10 cellular contexts compared by ENCODE assay signal in the genomic region with DNA sequence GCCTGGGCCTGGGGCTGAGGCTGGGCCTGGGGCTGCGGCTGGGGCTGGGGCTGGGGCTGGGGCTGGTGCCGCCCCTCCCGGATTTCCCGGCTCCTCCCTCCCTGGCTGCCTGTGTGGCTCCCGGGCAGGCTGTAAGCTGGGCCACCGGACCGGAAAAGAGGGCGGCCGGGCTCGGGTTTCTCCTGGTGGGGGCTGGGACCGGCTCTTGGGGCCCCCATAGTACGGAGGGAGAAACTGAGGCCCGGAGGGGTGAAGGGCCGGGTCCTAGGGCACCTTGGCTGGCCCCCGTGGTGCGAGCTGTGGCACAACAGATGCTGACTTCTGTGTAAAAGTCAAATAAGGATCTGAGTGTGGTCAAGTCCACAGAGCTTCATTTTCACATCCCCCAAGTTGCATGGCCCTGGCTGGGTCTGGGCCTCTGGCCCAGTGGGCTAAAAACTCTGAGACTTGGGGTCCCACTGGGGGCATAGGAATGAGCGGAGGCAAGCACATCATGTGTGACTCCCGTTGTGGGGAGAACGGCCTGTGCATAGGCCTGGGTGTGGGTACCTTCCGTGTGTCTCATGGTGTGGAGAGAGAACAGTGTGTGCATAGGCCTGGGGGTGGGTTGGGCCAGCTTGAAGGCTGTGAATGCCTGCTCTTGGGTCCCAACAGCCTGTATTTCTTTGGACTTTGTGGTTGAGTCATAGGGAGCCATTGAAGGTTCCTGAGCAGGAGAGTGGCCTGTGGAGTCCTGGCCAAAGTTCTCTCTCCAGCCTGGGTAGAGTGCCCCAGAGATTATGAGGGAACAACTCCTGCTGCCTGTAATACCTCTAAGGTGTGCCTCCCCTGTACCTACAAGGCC.
DNase-seq lines count a peak whose midpoint lies in the region; ATAC-seq, FAIRE-seq and TF ChIP-seq lines count a peak whose summit lies in the region.
"Had no signal": no experiment of that assay in that cellular context is flagged by ENCODE, and none has a peak within 500 bp of the region (broad histone marks: within the 10 kb centered on the region; RNA-seq: fewer than 3 reads in every experiment).

No MANE protein-coding gene starts in this region.

- no peaks in the 10 kb centered on the region; a peak in 1 of 5 replicates for H3K27me3 ChIP-seq in HepG2 (ENCODE audit: control insufficient read depth in 1 of 2, insufficient read depth in 2 of 2, low read length in 2 of 2)

- H3K4me3 ChIP-seq in HepG2 (replicated peaks in 1 of 3; ENCODE audit: insufficient read depth in 1 of 3, low read depth in 2 of 3, low read length in 3 of 3) (no peak overlapping the region), urinary bladder (ENCODE audit: low read depth, low read length) (peak overlapping the region; percentile 25)

- no peak for TF ChIP-seq CTCF in HepG2 (CRISPR knock-in tag; IDR thresholded peaks at IDR 0.05)

- in situ Hi-C loops in HepG2 (cut with HindIII; ENCODE audit: extremely low pct_ligation_motif_present, low pct_unique_long_range_greater_than_20kb): no loop called here

- peak overlapping the region; percentile 61 for H3K4me3 Mint-ChIP-seq in activated naive CD4-positive, alpha-beta T cell treated with anti-CD3 and anti-CD28 coated beads, Interleukin-2, amount 50 U/mL, for 24 hours
- H3K4me3 Mint-ChIP-seq: T-helper 1 cell treated with Interleukin-12 subunit alpha and Interleukin-12 subunit beta and Interleukin-4 antibody, amounts not matched to agents 30 μg/mL and 1 μg/mL, for 36 hours had no signal

- intact Hi-C loops in HepG2 (cut with micrococcal nuclease; ENCODE audit: unreplicated experiment): no loop called here

- H3K79me2 ChIP-seq in HepG2 (ENCODE audit: insufficient read depth, low read length): no peaks in the 10 kb centered on the region

- no peaks in the 10 kb centered on the region for H3K9me3 ChIP-seq in HepG2 (ENCODE audit: low read length)

- BruUV-seq in HepG2 (replicated peaks; lab: Mats Ljungman, UMichigan): no TSS peak

- TF ChIP-seq POLR2A in HepG2 (IDR thresholded peaks at IDR 0.05; ENCODE audit: insufficient read depth in 1 of 2, low read depth in 2 of 2, low read length in 2 of 2): no peak

- H3K4me1 ChIP-seq in HepG2 (ENCODE audit: insufficient read depth, low read length): peaks cover 22% of the 10 kb centered on the region
- no peaks in the 10 kb centered on the region for H3K4me1 ChIP-seq in urinary bladder (ENCODE audit: insufficient read depth)

- H4K20me1 ChIP-seq in HepG2 (ENCODE audit: insufficient read depth, low read length): 0 out of 2 replicates have a peak, but pooled peaks cover 3% of the 10 kb centered on the region

- no peaks in the 10 kb centered on the region for H3K9me3 Mint-ChIP-seq in activated naive CD4-positive, alpha-beta T cell treated with anti-CD3 and anti-CD28 coated beads, Interleukin-2, amount 50 U/mL, for 24 hours
- H3K9me3 Mint-ChIP-seq: T-helper 1 cell treated with Interleukin-12 subunit alpha and Interleukin-12 subunit beta and Interleukin-4 antibody, amounts not matched to agents 30 μg/mL and 1 μg/mL, for 36 hours had no signal

- CTCF ChIA-PET in HepG2 (lab: Yijun Ruan, JAX; ENCODE audit: low intra/inter-chr PET ratio, low total read pairs): no interaction called here

- TF ChIP-seq EP300 in HepG2 (IDR thresholded peaks at IDR 0.05; ENCODE audit: low read depth in 2 of 2, low read length in 2 of 2) (no peak), HepG2 (CRISPR knock-in tag; IDR thresholded peaks at IDR 0.05; ENCODE audit: borderline replicate concordance) (no peak)

- FAIRE-seq in HepG2 (lab: Jason Lieb, UNC): no peak

- POLR2A ChIA-PET in HepG2 (lab: Yijun Ruan, JAX): no interaction called here

- H3K27ac ChIP-seq in HepG2 (ENCODE audit: extremely low read length, insufficient read depth, low read length): no peak overlapping the region
- H3K27ac ChIP-seq in urinary bladder (ENCODE audit: low read depth): no peak overlapping the region

- no peak for ATAC-seq in HepG2

- no peak overlapping the region for H3K27ac Mint-ChIP-seq in activated naive CD4-positive, alpha-beta T cell treated with anti-CD3 and anti-CD28 coated beads, Interleukin-2, amount 50 U/mL, for 24 hours
- H3K27ac Mint-ChIP-seq: T-helper 1 cell treated with Interleukin-12 subunit alpha and Interleukin-12 subunit beta and Interleukin-4 antibody, amounts not matched to agents 30 μg/mL and 1 μg/mL, for 36 hours had no signal

- no peak for DNase-seq in activated naive CD4-positive, alpha-beta T cell (lab: John Stamatoyannopoulos, UW)
- DNase-seq in astrocyte of the hippocampus (ENCODE audit: low read depth, low spot score): peak; percentile 55
- DNase-seq in HepG2 (ENCODE audit: low spot score): no peak
- DNase-seq in GOT3 (lab: John Stamatoyannopoulos, UW): no peak
- DNase-seq in amniotic stem cell (lab: John Stamatoyannopoulos, UW): no peak
- no peak for DNase-seq in NCI-H748 treated with DMSO at 0.1 percent for 48 hours (lab: John Stamatoyannopoulos, UW)
- DNase-seq: ACHN had no signal

- H3K36me3 ChIP-seq in HepG2 (replicated peaks in 1 of 2; ENCODE audit: control insufficient read depth in 1 of 2, insufficient read depth in 2 of 2, low read length in 2 of 2) (no peaks in the 10 kb centered on the region), urinary bladder (ENCODE audit: insufficient read depth) (no peaks in the 10 kb centered on the region)

- TF ChIP-seq RAD21 in HepG2 (CRISPR knock-in tag; IDR thresholded peaks at IDR 0.05): no peak

- H2AFZ ChIP-seq in HepG2 (ENCODE audit: low read length): no peak overlapping the region

- H3K4me2 ChIP-seq in HepG2 (ENCODE audit: low read depth, low read length): no peak overlapping the region

- no peaks in the 10 kb centered on the region for H3K36me3 Mint-ChIP-seq in activated naive CD4-positive, alpha-beta T cell treated with anti-CD3 and anti-CD28 coated beads, Interleukin-2, amount 50 U/mL, for 24 hours

- no peaks in the 10 kb centered on the region for H3K4me1 Mint-ChIP-seq in activated naive CD4-positive, alpha-beta T cell treated with anti-CD3 and anti-CD28 coated beads, Interleukin-2, amount 50 U/mL, for 24 hours

- H3K27me3 Mint-ChIP-seq in activated naive CD4-positive, alpha-beta T cell treated with anti-CD3 and anti-CD28 coated beads, Interleukin-2, amount 50 U/mL, for 24 hours: peaks cover 13% of the 10 kb centered on the region

- WGBS in HepG2 (ENCODE audit: low lambda C conversion rate): 73% methylated on average over 20 of the region's 20 CpGs
- 23% methylated on average over 20 of the region's 20 CpGs for whole genome bisulfite sequencing in urinary bladder

- H3K9ac ChIP-seq in HepG2 (ENCODE audit: insufficient read depth, low read depth, low read length): no peak overlapping the region

TF ChIP-seq in HepG2, 621 proteins besides CTCF, POLR2A, EP300 and RAD21 (continues in another document):
- TF ChIP-seq AGO1 (IDR thresholded peaks at IDR 0.05; ENCODE audit: low read depth, low read length, poor library complexity, severe bottlenecking) (no peak), MBD4 (IDR thresholded peaks at IDR 0.05; ENCODE audit: borderline replicate concordance, low read length) (no peak), SCMH1 (CRISPR knock-in tag; IDR thresholded peaks at IDR 0.05; ENCODE audit: borderline replicate concordance) (no peak), ZMYM3 (CRISPR knock-in tag; IDR thresholded peaks at IDR 0.05) (peak; percentile 91), RFXANK (CRISPR knock-in tag; IDR thresholded peaks at IDR 0.05) (no peak), ZBTB20 (CRISPR knock-in tag; IDR thresholded peaks at IDR 0.05; ENCODE audit: borderline replicate concordance, low read depth) (no peak), ZNF354B (CRISPR knock-in tag; IDR thresholded peaks at IDR 0.05) (no peak), KDM1A (CRISPR knock-in tag; IDR thresholded peaks at IDR 0.05) (peak; percentile 68; the same call in 1 of the 2 replicates), ZNF17 (CRISPR knock-in tag; IDR thresholded peaks at IDR 0.05) (no peak)
- TF ChIP-seq, protein P1, sequence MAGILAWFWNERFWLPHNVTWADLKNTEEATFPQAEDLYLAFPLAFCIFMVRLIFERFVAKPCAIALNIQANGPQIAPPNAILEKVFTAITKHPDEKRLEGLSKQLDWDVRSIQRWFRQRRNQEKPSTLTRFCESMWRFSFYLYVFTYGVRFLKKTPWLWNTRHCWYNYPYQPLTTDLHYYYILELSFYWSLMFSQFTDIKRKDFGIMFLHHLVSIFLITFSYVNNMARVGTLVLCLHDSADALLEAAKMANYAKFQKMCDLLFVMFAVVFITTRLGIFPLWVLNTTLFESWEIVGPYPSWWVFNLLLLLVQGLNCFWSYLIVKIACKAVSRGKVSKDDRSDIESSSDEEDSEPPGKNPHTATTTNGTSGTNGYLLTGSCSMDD (CRISPR knock-in tag; IDR thresholded peaks at IDR 0.05): no peak
